Comparison of ENCODE assay signal across 18 cellular contexts in genomic region chr10:131569851-131570715, GRCh38.
DNase-seq lines count a peak whose midpoint lies in the region; ATAC-seq and TF ChIP-seq lines count a peak whose summit lies in the region.
"Had no signal": no experiment of that assay in that cellular context is flagged by ENCODE, and none has a peak within 500 bp of the region (broad histone marks: within the 10 kb centered on the region; RNA-seq: fewer than 3 reads in every experiment).

No MANE protein-coding gene starts in this region.

- no peak overlapping the region for H3K27ac Mint-ChIP-seq in neural progenitor cell
- H3K27ac Mint-ChIP-seq: activated T-helper 1 cell treated with anti-CD3 and anti-CD28 coated beads, Interleukin-12 subunit alpha, Interleukin-12 subunit beta, Interleukin-2, Interleukin-4 antibody, amounts not matched to agents 30 ng/mL and 10 ng/mL and 1 ng/mL, durations not matched to agents 14 hours and 24 hours and 36 hours; nephron had no signal

- H3K9me3 Mint-ChIP-seq in neural progenitor cell, result peaks cover 5% of the 10 kb centered on the region

- H3K36me3 ChIP-seq in HCT116 (ENCODE audit: control insufficient read depth in 1 of 2, insufficient read depth in 2 of 2, low read length in 2 of 2), result no peaks in the 10 kb centered on the region
- no peaks in the 10 kb centered on the region for H3K36me3 ChIP-seq in neural progenitor cell
- H3K36me3 ChIP-seq in esophagus muscularis mucosa, result no peaks in the 10 kb centered on the region
- H3K36me3 ChIP-seq: adrenal gland had no signal

- peak; percentile 44; the same call in 1 of the 2 replicates for ATAC-seq in HCT116
- ATAC-seq: sciatic nerve had no signal

- H3K4me1 ChIP-seq in HCT116 (ENCODE audit: control insufficient read depth in 1 of 2, insufficient read depth in 2 of 2, low read length in 2 of 2) (no peaks in the 10 kb centered on the region), neural progenitor cell (no peaks in the 10 kb centered on the region), esophagus muscularis mucosa (no peaks in the 10 kb centered on the region)
- H3K4me1 ChIP-seq: adrenal gland had no signal

- H3K9ac ChIP-seq in HCT116 (ENCODE audit: low read length) (no peak overlapping the region), neural progenitor cell (no peak overlapping the region)

- H3K4me3 ChIP-seq in HCT116 (replicated peaks in 1 of 2; ENCODE audit: low read depth in 1 of 2, low read length in 2 of 2) (no peak overlapping the region), neural progenitor cell (no peak overlapping the region), esophagus muscularis mucosa (no peak overlapping the region)
- H3K4me3 ChIP-seq: adrenal gland had no signal

- H3K9me2 ChIP-seq in HCT116 (ENCODE audit: insufficient read depth), result no peaks in the 10 kb centered on the region

- TF ChIP-seq POLR2A in HCT116 (IDR thresholded peaks at IDR 0.05; ENCODE audit: borderline replicate concordance, extremely low read depth, insufficient read depth, insufficient read length) (no peak), esophagus muscularis mucosa (IDR thresholded peaks at IDR 0.05; ENCODE audit: low read depth) (no peak)

- no peaks in the 10 kb centered on the region for H3K79me2 ChIP-seq in HCT116 (ENCODE audit: insufficient read depth, low read length)
- no peaks in the 10 kb centered on the region for H3K79me2 ChIP-seq in neural progenitor cell (ENCODE audit: low read depth)

- no peak overlapping the region for H3K4me3 Mint-ChIP-seq in neural progenitor cell
- H3K4me3 Mint-ChIP-seq: activated T-helper 1 cell treated with anti-CD3 and anti-CD28 coated beads, Interleukin-12 subunit alpha, Interleukin-12 subunit beta, Interleukin-2, Interleukin-4 antibody, amounts not matched to agents 30 ng/mL and 10 ng/mL and 1 ng/mL, durations not matched to agents 14 hours and 24 hours and 36 hours; central memory CD8-positive, alpha-beta T cell; nephron had no signal

- POLR2A ChIA-PET in HCT116 (lab: Charles Lee), result no interaction called here

- intact Hi-C loops in HCT116 (cut with micrococcal nuclease), result loop anchor here (5.0 kb wide), 1 partner anchor 113 kb away; no protein-coding TSS in a partner anchor
- intact Hi-C loops in esophagus muscularis mucosa (cut with DNase I), result no loop called here

- H3K27me3 ChIP-seq in HCT116 (ENCODE audit: insufficient read depth, low read length), result no peaks in the 10 kb centered on the region; the same call in 1 of the 2 replicates
- H3K27me3 ChIP-seq in neural progenitor cell, result no peaks in the 10 kb centered on the region
- peaks cover 0 to 31% (median 0%) of the 10 kb centered on the region in 4 donors for H3K27me3 ChIP-seq in esophagus muscularis mucosa
- H3K27me3 ChIP-seq: adrenal gland had no signal

- no peak for TF ChIP-seq EP300 in esophagus muscularis mucosa (IDR thresholded peaks at IDR 0.05)

- TF ChIP-seq RAD21 in HCT116 (IDR thresholded peaks at IDR 0.05; ENCODE audit: low read depth), result peak; percentile 71

- H3K9me3 ChIP-seq in HCT116 (ENCODE audit: control insufficient read depth in 1 of 2, insufficient read depth in 1 of 2, low read depth in 1 of 2, low read length in 2 of 2) (no peaks in the 10 kb centered on the region), neural progenitor cell (ENCODE audit: low read depth) (peaks cover 1% of the 10 kb centered on the region), esophagus muscularis mucosa (peaks cover 0 to 13% (median 3%) of the 10 kb centered on the region in 4 donors)
- H3K9me3 ChIP-seq: adrenal gland had no signal

- H3K4me2 ChIP-seq in HCT116 (ENCODE audit: low read length) (no peak overlapping the region), neural progenitor cell (no peak overlapping the region)

- no peaks in the 10 kb centered on the region for H3K36me3 Mint-ChIP-seq in neural progenitor cell

- no peak overlapping the region for H2AFZ ChIP-seq in HCT116 (ENCODE audit: low read depth, low read length, poor library complexity, severe bottlenecking)
- no peak overlapping the region for H2AFZ ChIP-seq in neural progenitor cell (replicated peaks)

- peak; percentile 78 for DNase-seq in ELF-1 (ENCODE audit: low read depth, low spot score)
- DNase-seq in HCT116 (ENCODE audit: low read depth, low spot score), result no peak
- peak; percentile 79 for DNase-seq in ecto neural progenitor cell (ENCODE audit: low spot score)
- DNase-seq in neural progenitor cell (ENCODE audit: low spot score), result peak; percentile 70
- DNase-seq in foreskin melanocyte, result no peak
- no peak for DNase-seq in esophagus muscularis mucosa (ENCODE audit: extremely low spot score)
- DNase-seq in NCI-H2171 (lab: John Stamatoyannopoulos, UW), result no peak
- DNase-seq: C1 segment of cervical spinal cord, DMS79 treated with DMSO at 0.1 percent for 48 hours, foreskin fibroblast, NCI-H1092, SIG-M5, T-helper 9 cell had no signal

- H4K20me1 ChIP-seq in HCT116 (ENCODE audit: insufficient read depth) (no peaks in the 10 kb centered on the region), neural progenitor cell (ENCODE audit: low read depth) (no peaks in the 10 kb centered on the region)

- RAD21 ChIA-PET in HCT116 (lab: Charles Lee; ENCODE audit: low non-redundant PET in 1 of 2, low total read pairs in 2 of 2, uncharacterized antibody in 2 of 2, unreplicated experiment in 2 of 2), result no interaction called here

- no peaks in the 10 kb centered on the region for H3F3A ChIP-seq in neural progenitor cell (ENCODE audit: low read depth)

- no TSS peak for BruUV-seq in HCT116 (replicated peaks; lab: Mats Ljungman, UMichigan)

- TF ChIP-seq CTCF in HCT116 (IDR thresholded peaks at IDR 0.05 in 2 of 3, conservative IDR thresholded peaks at IDR 0.05 in 1 of 3; ENCODE audit: borderline replicate concordance in 1 of 3, insufficient read depth in 1 of 3, low read depth in 2 of 3, low read length in 2 of 3) (peak; percentile 36 to 52 (median 40); a peak in 5 of 6 replicates), neural progenitor cell (IDR thresholded peaks at IDR 0.05) (peak; percentile 77), esophagus muscularis mucosa (IDR thresholded peaks at IDR 0.05) (no peak)

- WGBS in esophagus muscularis mucosa, result 73% methylated on average over 16 of the region's 21 CpGs

- peaks cover 2% of the 10 kb centered on the region for H3K27me3 Mint-ChIP-seq in neural progenitor cell (ENCODE audit: insufficient read depth, low read depth)
- H3K27me3 Mint-ChIP-seq: central memory CD8-positive, alpha-beta T cell had no signal

- CTCF ChIA-PET in HCT116 (lab: Charles Lee), result interaction anchor here (1.4 to 1.5 kb wide), 2 partner anchors 24 to 116 kb away, joined by 3 to 4 read pairs; no protein-coding TSS in a partner anchor

- no peak overlapping the region for H3K27ac ChIP-seq in HCT116 (ENCODE audit: low read depth, low read length)
- no peak overlapping the region for H3K27ac ChIP-seq in neural progenitor cell
- no peak overlapping the region for H3K27ac ChIP-seq in esophagus muscularis mucosa (replicated peaks in 1 of 4)
- H3K27ac ChIP-seq: adrenal gland had no signal

- peaks cover 6% of the 10 kb centered on the region for H3K4me1 Mint-ChIP-seq in neural progenitor cell
- H3K4me1 Mint-ChIP-seq: central memory CD8-positive, alpha-beta T cell; nephron had no signal

TF ChIP-seq in HCT116, 20 proteins besides CTCF, POLR2A, EP300 and RAD21:
- TF ChIP-seq EZH2phosphoT487 (IDR thresholded peaks at IDR 0.05; ENCODE audit: borderline replicate concordance) (no peak), EZH2 (IDR thresholded peaks at IDR 0.05) (no peak)

Comparison
In these comparisons a context has a peak if more than half of its experiments do, and no peak if none do; other contexts are left out.
1. DNase-seq: peak in ELF-1 (single experiment), ecto neural progenitor cell (single experiment) and neural progenitor cell (single experiment); none in HCT116 (single experiment), foreskin melanocyte (single experiment), esophagus muscularis mucosa (single experiment) and NCI-H2171 (single experiment).
2. CTCF ChIP-seq: peak in HCT116 (3 of 3) and neural progenitor cell (single experiment); none in esophagus muscularis mucosa (0 of 3).